ENCODE assay signal across 1 cellular context in the genomic region with DNA sequence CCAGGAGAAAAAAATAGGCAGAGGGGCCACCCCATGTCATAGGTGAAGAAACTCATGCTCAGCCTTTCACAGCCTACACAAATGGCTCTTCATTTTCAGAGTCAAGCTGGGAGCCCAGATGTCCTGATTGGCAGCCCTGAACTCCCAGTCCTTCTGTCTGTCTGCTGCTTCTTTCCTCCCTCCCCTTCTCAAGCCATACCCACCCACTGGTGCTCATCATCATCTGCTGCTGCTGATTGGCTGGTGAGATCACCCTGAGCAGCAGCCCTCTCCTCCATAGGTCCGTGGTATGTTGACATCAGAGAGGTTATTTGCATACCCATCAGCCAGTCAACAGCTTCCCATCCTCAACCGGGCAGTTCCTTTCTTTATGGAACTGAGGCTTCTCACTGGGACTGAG.
A peak's percentile ranks its signal among the peaks of the same experiment; 100 is the strongest.
TF ChIP-seq lines count a peak whose summit lies in the region.

No MANE protein-coding gene starts in this region.

TF ChIP-seq in WTC11, 78 proteins besides CTCF, POLR2A, EP300 and RAD21 (continued from another document):
- TF ChIP-seq, protein P1, sequence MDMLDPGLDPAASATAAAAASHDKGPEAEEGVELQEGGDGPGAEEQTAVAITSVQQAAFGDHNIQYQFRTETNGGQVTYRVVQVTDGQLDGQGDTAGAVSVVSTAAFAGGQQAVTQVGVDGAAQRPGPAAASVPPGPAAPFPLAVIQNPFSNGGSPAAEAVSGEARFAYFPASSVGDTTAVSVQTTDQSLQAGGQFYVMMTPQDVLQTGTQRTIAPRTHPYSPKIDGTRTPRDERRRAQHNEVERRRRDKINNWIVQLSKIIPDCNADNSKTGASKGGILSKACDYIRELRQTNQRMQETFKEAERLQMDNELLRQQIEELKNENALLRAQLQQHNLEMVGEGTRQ (CRISPR knock-in tag; IDR thresholded peaks at IDR 0.05): 0 out of 2 replicates have a peak, but pooled peaks have one; percentile 14
